In genomic region chr13:112286733-112287132, GRCh38 we compare ENCODE assay signal across 1 cellular context.
TF ChIP-seq lines count a peak whose summit lies in the region.
"Not testable (repeated sequence)": the region's sequence is repeated elsewhere in the genome, so short reads cannot be mapped to it uniquely, and the experiment has no call there.

No MANE protein-coding gene starts in this region.

- not testable (repeated sequence) for H3K27ac ChIP-seq in HEK293 (ENCODE audit: extremely low read depth, low read depth, low read length)

- H3K4me1 ChIP-seq in HEK293 (ENCODE audit: control insufficient read depth, insufficient read depth, low read length): not testable (repeated sequence)

- TF ChIP-seq CTCF in HEK293 (tag by site-specific recombination; IDR thresholded peaks at IDR 0.05): not testable (repeated sequence)

- H3K9me3 ChIP-seq in HEK293 (ENCODE audit: control insufficient read depth, insufficient read depth, low read depth, low read length): not testable (repeated sequence)

- H3K4me3 ChIP-seq in HEK293 (ENCODE audit: low read depth, low read length): not testable (repeated sequence)

- POLR2A ChIA-PET in HEK293 (lab: Yijun Ruan, JAX): not testable (repeated sequence)

- not testable (repeated sequence) for H3K36me3 ChIP-seq in HEK293 (ENCODE audit: control insufficient read depth in 2 of 2, insufficient read depth in 1 of 2, low read length in 2 of 2)

- CTCF ChIA-PET in HEK293 (lab: Yijun Ruan, JAX): not testable (repeated sequence)

TF ChIP-seq in HEK293, 187 proteins besides CTCF, POLR2A, EP300 and RAD21:
- peak; percentile 91 for TF ChIP-seq ZEB2 (tag by site-specific recombination; IDR thresholded peaks at IDR 0.05)
